In the genomic region with DNA sequence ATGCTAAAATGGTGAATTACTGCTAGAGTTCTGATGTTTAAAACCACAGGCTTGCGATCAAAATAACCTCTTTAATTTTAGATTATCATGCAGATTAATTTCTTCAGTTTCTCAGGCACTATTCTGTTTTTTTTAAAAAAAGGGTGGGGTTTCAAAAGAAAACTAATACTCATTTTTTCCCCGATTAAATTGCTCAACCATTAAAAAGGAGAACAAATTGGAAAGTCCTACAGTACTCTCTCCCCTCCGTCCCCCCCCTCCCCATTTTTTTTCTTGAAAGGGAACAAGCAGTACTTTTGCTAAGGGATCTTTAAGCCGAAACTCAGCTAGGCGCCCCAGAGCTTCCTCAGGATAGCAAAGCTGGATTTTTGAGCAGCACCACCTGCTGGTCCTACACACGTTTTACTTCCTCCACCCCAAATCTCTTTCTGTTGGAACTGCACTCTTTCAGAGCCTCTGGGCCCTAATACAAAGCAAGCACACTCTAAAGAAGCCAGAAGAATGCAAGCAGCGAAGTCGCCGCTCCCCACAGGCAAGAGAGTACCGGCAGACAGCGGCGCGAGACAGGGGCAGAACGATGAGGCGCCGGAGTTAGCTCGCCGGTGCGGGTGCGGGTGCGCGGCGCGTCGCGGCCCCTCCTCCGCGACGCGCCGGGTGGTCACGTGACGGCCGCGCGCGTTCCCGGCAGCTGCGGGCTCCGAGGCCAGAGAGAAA, we compare ENCODE assay signal across 8 cellular contexts. TPM values are rescaled to one million over a fixed set of nuclear protein-coding genes. Genes with fewer than 3 reads are reported as not detected.
DNase-seq lines count a peak whose midpoint lies in the region; ATAC-seq and TF ChIP-seq lines count a peak whose summit lies in the region.

A gene with protein sequence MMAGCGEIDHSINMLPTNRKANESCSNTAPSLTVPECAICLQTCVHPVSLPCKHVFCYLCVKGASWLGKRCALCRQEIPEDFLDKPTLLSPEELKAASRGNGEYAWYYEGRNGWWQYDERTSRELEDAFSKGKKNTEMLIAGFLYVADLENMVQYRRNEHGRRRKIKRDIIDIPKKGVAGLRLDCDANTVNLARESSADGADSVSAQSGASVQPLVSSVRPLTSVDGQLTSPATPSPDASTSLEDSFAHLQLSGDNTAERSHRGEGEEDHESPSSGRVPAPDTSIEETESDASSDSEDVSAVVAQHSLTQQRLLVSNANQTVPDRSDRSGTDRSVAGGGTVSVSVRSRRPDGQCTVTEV (plus strand): TSS at position 687 of the 714 bp plus-strand sequence. CDS start 13,475 bp downstream, outside the sequence.

- peak within 1 kb of the TSS; percentile 88 for H3K4me3 Mint-ChIP-seq in Calu3 (ENCODE audit: low read depth, unreplicated experiment)

- no peaks in the 10 kb centered on the region for H3K4me1 Mint-ChIP-seq in Calu3 (ENCODE audit: low read depth, unreplicated experiment)

- H3K9me3 ChIP-seq in NT2/D1 (ENCODE audit: insufficient read depth, low read length) (no peaks in the 10 kb centered on the region), mononuclear cell (ENCODE audit: low read depth, low read length) (no peaks in the 10 kb centered on the region)

- H3K9me3 Mint-ChIP-seq in Calu3 (ENCODE audit: low read depth, unreplicated experiment): no peaks in the 10 kb centered on the region

- H3K27me3 ChIP-seq in NT2/D1 (ENCODE audit: insufficient read depth, insufficient read length): no peaks in the 10 kb centered on the region
- no peaks in the 10 kb centered on the region for H3K27me3 ChIP-seq in mononuclear cell (ENCODE audit: insufficient read depth, low read length)

- peak within 1 kb of the TSS; percentile 88 for H3K4me3 ChIP-seq in NT2/D1 (ENCODE audit: insufficient read length, low read depth)
- H3K4me3 ChIP-seq in mononuclear cell (ENCODE audit: low read length): peak within 1 kb of the TSS; percentile 84

- peak; percentile 72 for DNase-seq in Calu3
- DNase-seq in HUDEP-2 (lab: John Stamatoyannopoulos, UW; ENCODE audit: unreplicated experiment in 76 of 76): peak in 73 of 76 experiments; percentile 27 to 98 (median 74)
- peak; percentile 63 for DNase-seq in NT2/D1 (ENCODE audit: low read depth, low spot score)
- peak; percentile 58 for DNase-seq in activated T-cell treated with anti-CD3 and anti-CD28 coated beads for 1 hour (ENCODE audit: low read depth)
- DNase-seq in epithelial cell of prostate (ENCODE audit: low read depth, low spot score): peak; percentile 22
- peak; percentile 62 to 65 for DNase-seq in stimulated activated CD8-positive, alpha-beta memory T cell treated with anti-CD3 and anti-CD28 coated beads, Interleukin-2, amount 100 ng/mL, for 48 hours (ENCODE audit: low read depth in 2 of 2)

- no peaks in the 10 kb centered on the region for H3K36me3 ChIP-seq in NT2/D1 (ENCODE audit: insufficient read depth, insufficient read length, low read length)

- peaks cover 24% of the 10 kb centered on the region for H3K36me3 Mint-ChIP-seq in Calu3 (ENCODE audit: insufficient read depth, unreplicated experiment)

- peak within 1 kb of the TSS; percentile 95 for H3K27ac Mint-ChIP-seq in Calu3 (ENCODE audit: unreplicated experiment)

- peak within 1 kb of the TSS; percentile 93 for H3K9ac ChIP-seq in NT2/D1 (ENCODE audit: insufficient read length, low read depth)

- H3K4me1 ChIP-seq in NT2/D1 (ENCODE audit: insufficient read depth, insufficient read length): no peaks in the 10 kb centered on the region
- H3K4me1 ChIP-seq in mononuclear cell (ENCODE audit: insufficient read depth, low read length): peaks cover 24% of the 10 kb centered on the region

- no peaks in the 10 kb centered on the region for H3K27me3 Mint-ChIP-seq in Calu3 (ENCODE audit: unreplicated experiment)

- peak; percentile 81 for ATAC-seq in GM21390 (IDR thresholded peaks at IDR 0.05; ENCODE audit: unreplicated experiment)

- TSS peak; percentile 45 for BruUV-seq in Calu3 (replicated peaks; lab: Mats Ljungman, UMichigan)

- intact Hi-C loops in Calu3 (cut with micrococcal nuclease; ENCODE audit: unreplicated experiment): no loop called here

- peak within 1 kb of the TSS; percentile 93 for H3K27ac ChIP-seq in epithelial cell of prostate

- peak; percentile 56 for TF ChIP-seq CTCF in Calu3 (IDR thresholded peaks at IDR 0.05; ENCODE audit: unreplicated experiment)

- CTCF ChIA-PET in Calu3 (lab: Charles Lee): interaction anchor here (0.5 to 1.5 kb wide), 12 partner anchors 11 to 1676 kb away, joined by 3 to 18 read pairs (median 4); no protein-coding TSS in a partner anchor

RNA-seq across cellular contexts. Expression of the gene that starts here (rescaled TPM):
- 21.9 and 24.1 TPM in 2 replicates for total RNA-seq in Calu3 (2022)
- 21.3 TPM for total RNA-seq in mononuclear cell

Comparison
In these comparisons a context has a peak if more than half of its experiments do, and no peak if none do; other contexts are left out.
1. Peak in every context shown above with its lines: DNase-seq, ATAC-seq, H3K4me3 ChIP-seq and H3K27ac ChIP-seq.
2. DNase-seq: peak in every context shown above with its lines; median percentile 74 in HUDEP-2; 72 in Calu3; 64 in stimulated activated CD8-positive, alpha-beta memory T cell treated with anti-CD3 and anti-CD28 coated beads, Interleukin-2, amount 100 ng/mL, for 48 hours; 63 in NT2/D1; 58 in activated T-cell treated with anti-CD3 and anti-CD28 coated beads for 1 hour; 22 in epithelial cell of prostate.